In genomic region chr14:90531497-90531896, GRCh38 we compare ENCODE assay signal across 20 cellular contexts.
A peak's percentile ranks its signal among the peaks of the same experiment; 100 is the strongest.
DNase-seq lines count a peak whose midpoint lies in the region; ATAC-seq and TF ChIP-seq lines count a peak whose summit lies in the region.
"Had no signal": no experiment of that assay in that cellular context is flagged by ENCODE, and none has a peak within 500 bp of the region (broad histone marks: within the 10 kb centered on the region; RNA-seq: fewer than 3 reads in every experiment).

No MANE protein-coding gene starts in this region.

- DNase-seq in G401 (ENCODE audit: low spot score) = peak; percentile 66
- DNase-seq in NCI-H446 (lab: John Stamatoyannopoulos, UW) = peak; percentile 57 to 69
- peak; percentile 55 for DNase-seq in cerebellar cortex (ENCODE audit: low spot score)
- DNase-seq in lower lobe of right lung = peak; percentile 15
- DNase-seq in activated CD4-positive, alpha-beta T cell treated with anti-CD3 and anti-CD28 coated beads, Interleukin-2, amount 50 U/mL, for 1 hour = no peak
- DNase-seq in stimulated activated CD4-positive, alpha-beta T cell treated with anti-CD3 and anti-CD28 coated beads, Interleukin-2, amount 100 ng/mL, for 48 hours = no peak
- DNase-seq in NCI-H82 treated with DMSO at 0.1 percent for 48 hours (lab: John Stamatoyannopoulos, UW; ENCODE audit: unreplicated experiment) = no peak
- no peak for DNase-seq in AG08395 (ENCODE audit: low spot score)
- DNase-seq: 8988T; ACHN; AML-193; Caco-2; Calu3; CD4-positive, alpha-beta T cell; CD8-positive, alpha-beta T cell; DND-41; EL; GF-D8 had no signal

- H3K4me1 ChIP-seq in lower lobe of right lung = peaks cover 25% of the 10 kb centered on the region
- H3K4me1 ChIP-seq: Caco-2 had no signal

- intact Hi-C loops in lower lobe of right lung (cut with DNase I) = no loop called here

- no peak for ATAC-seq in lower lobe of right lung
- ATAC-seq: CD8-positive, alpha-beta T cell had no signal

- H3K27me3 ChIP-seq in lower lobe of right lung (ENCODE audit: low read depth) = no peaks in the 10 kb centered on the region
- H3K27me3 ChIP-seq: BLaER1 treated with 17β-estradiol and CSF1 and Interleukin-3, amounts not matched to agents 10 nM and 100 nM had no signal

- no peak overlapping the region for H3K27ac ChIP-seq in lower lobe of right lung
- H3K27ac ChIP-seq: BLaER1 treated with 17β-estradiol and CSF1 and Interleukin-3, amounts not matched to agents 10 nM and 100 nM; C4-2B had no signal

- in situ Hi-C loops in G401 (cut with HindIII; ENCODE audit: low sequenced_read_pairs) = no loop called here

- no peaks in the 10 kb centered on the region for H3K9me3 ChIP-seq in lower lobe of right lung
- H3K9me3 ChIP-seq: Caco-2 had no signal

- no peak for TF ChIP-seq CTCF in lower lobe of right lung (IDR thresholded peaks at IDR 0.05)

- no peaks in the 10 kb centered on the region for H3K36me3 ChIP-seq in lower lobe of right lung
- H3K36me3 ChIP-seq: BLaER1 treated with 17β-estradiol and CSF1 and Interleukin-3, amounts not matched to agents 10 nM and 100 nM had no signal

- H3K4me3 ChIP-seq in lower lobe of right lung = no peak overlapping the region
- H3K4me3 ChIP-seq: BLaER1 treated with 17β-estradiol and CSF1 and Interleukin-3, amounts not matched to agents 10 nM and 100 nM had no signal

Comparison
In these comparisons a context has a peak if more than half of its experiments do, and no peak if none do; other contexts are left out.
1. DNase-seq: peak in G401 (single experiment), NCI-H446 (2 of 2), cerebellar cortex (single experiment) and lower lobe of right lung (single experiment); none in activated CD4-positive, alpha-beta T cell treated with anti-CD3 and anti-CD28 coated beads, Interleukin-2, amount 50 U/mL, for 1 hour (single experiment), stimulated activated CD4-positive, alpha-beta T cell treated with anti-CD3 and anti-CD28 coated beads, Interleukin-2, amount 100 ng/mL, for 48 hours (0 of 2), NCI-H82 treated with DMSO at 0.1 percent for 48 hours (single experiment) and AG08395 (single experiment).